Comparison of ENCODE assay signal across 1 cellular context in genomic region chr11:108012139-108012725, GRCh38.
TF ChIP-seq lines count a peak whose summit lies in the region.

No MANE protein-coding gene starts in this region.

TF ChIP-seq in WTC11, 78 proteins besides CTCF, POLR2A, EP300 and RAD21 (continued from another document):
- TF ChIP-seq E2F4 (CRISPR knock-in tag; IDR thresholded peaks at IDR 0.05; ENCODE audit: borderline replicate concordance, low read depth) (no peak), MXD4 (CRISPR knock-in tag; IDR thresholded peaks at IDR 0.05; ENCODE audit: borderline replicate concordance) (no peak), ZNF232 (CRISPR knock-in tag; IDR thresholded peaks at IDR 0.05) (no peak), SOX15 (CRISPR knock-in tag; IDR thresholded peaks at IDR 0.05) (no peak)
